ENCODE assay signal across 28 cellular contexts in the genomic region with DNA sequence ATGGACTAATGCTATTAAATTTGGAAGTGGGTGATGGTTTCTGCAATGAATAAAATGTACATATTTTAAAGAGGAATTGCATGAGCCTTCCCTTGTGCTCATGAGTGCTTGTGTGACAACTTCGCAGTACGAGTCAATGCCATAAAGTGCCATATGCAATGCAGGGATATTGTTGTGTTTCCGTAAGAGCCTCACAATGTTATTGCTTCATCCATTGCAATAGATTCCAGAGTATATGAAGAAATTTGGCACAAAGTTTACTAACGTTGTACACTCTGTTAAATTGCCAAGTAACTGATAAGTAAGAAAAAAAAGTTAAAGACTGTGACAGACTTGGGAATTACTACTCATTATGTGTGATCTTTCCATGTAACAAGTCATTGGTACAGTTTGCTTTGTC. TPM values are rescaled to one million over a fixed set of nuclear protein-coding genes. Genes with fewer than 3 reads are reported as not detected.
DNase-seq lines count a peak whose midpoint lies in the region; ATAC-seq and TF ChIP-seq lines count a peak whose summit lies in the region.
"Had no signal": no experiment of that assay in that cellular context is flagged by ENCODE, and none has a peak within 500 bp of the region (broad histone marks: within the 10 kb centered on the region; RNA-seq: fewer than 3 reads in every experiment).

No MANE protein-coding gene starts in this region.

- H3K36me3 ChIP-seq in GM23338 (ENCODE audit: insufficient read depth), result peaks cover 7% of the 10 kb centered on the region; the same call in 1 of the 2 replicates
- peaks cover 32% of the 10 kb centered on the region for H3K36me3 ChIP-seq in adipocyte (ENCODE audit: control insufficient read depth, insufficient read depth, low read length, severe bottlenecking)
- H3K36me3 ChIP-seq in neuronal stem cell (replicated peaks in 1 of 2; ENCODE audit: control insufficient read depth in 2 of 2, insufficient read depth in 2 of 2, low read length in 2 of 2), result peaks cover 2 to 50% of the 10 kb centered on the region in 2 donors

- no peak overlapping the region for H2AK5ac ChIP-seq in neuronal stem cell (ENCODE audit: low read depth, low read length)

- H3K18ac ChIP-seq in neuronal stem cell (ENCODE audit: low read length), result no peak overlapping the region

- H3K4me1 ChIP-seq in GM23338 (ENCODE audit: insufficient read depth) (no peaks in the 10 kb centered on the region), adipocyte (ENCODE audit: control insufficient read depth, insufficient read depth, low read length) (peaks cover 13% of the 10 kb centered on the region), neuronal stem cell (ENCODE audit: control insufficient read depth in 2 of 2, insufficient read depth in 1 of 2, low read depth in 1 of 2, low read length in 2 of 2) (no peaks in the 10 kb centered on the region)
- H3K4me1 ChIP-seq: gastrocnemius medialis, lower lobe of right lung, testis had no signal

- H3K36me3 Mint-ChIP-seq in GM23338 (ENCODE audit: low read depth), result peaks cover 21% of the 10 kb centered on the region; the same call in 2 of the 3 replicates

- H3K27me3 Mint-ChIP-seq in GM23338 (ENCODE audit: insufficient read depth, low read depth, poor library complexity), result no peaks in the 10 kb centered on the region
- H3K27me3 Mint-ChIP-seq: activated naive CD8-positive, alpha-beta T cell treated with anti-CD3 and anti-CD28 coated beads, Interleukin-2, amount 10 ng/mL, durations not matched to agents 7 days and 5 days; natural killer cell treated with Interleukin-12 subunit alpha and Interleukin-12 subunit beta and Interleukin-15 and Interleukin-18, amount 100 ng/mL, for 72 hours; stimulated activated naive CD8-positive, alpha-beta T cell treated with anti-CD3 and anti-CD28 coated beads, Interleukin-15, Interleukin-2, amounts not matched to agents 100 ng/mL and 50 ng/mL, for 24 hours had no signal

- H3K4ac ChIP-seq in neuronal stem cell (ENCODE audit: low read length), result no peak overlapping the region

- DNase-seq in GM23338 (ENCODE audit: low spot score) (no peak), adipocyte (ENCODE audit: low read depth) (peak; percentile 3), fibroblast of the aortic adventitia (ENCODE audit: low read depth) (peak; percentile 78), skeletal muscle cell (ENCODE audit: low read depth) (peak; percentile 43), neuronal stem cell (ENCODE audit: low spot score) (no peak)
- no peak for DNase-seq in activated T-cell treated with anti-CD3 and anti-CD28 coated beads, Interleukin-2, amount 50 U/mL, for 1 hour
- DNase-seq: ACHN; activated gamma-delta T cell treated with Interleukin-2 at 50 U/mL for 16 hours; activated naive CD8-positive, alpha-beta T cell treated with anti-CD3 and anti-CD28 coated beads, Interleukin-2, amount 10 ng/mL, durations not matched to agents 7 days and 5 days; activated T-cell treated with anti-CD3 and anti-CD28 coated beads, Interleukin-2, amount 50 U/mL, for 48 hours; CD8-positive, alpha-beta memory T cell; cortex of kidney; effector memory CD4-positive, alpha-beta T cell; gastrocnemius medialis; kidney glomerular epithelial cell; lower lobe of right lung; MV-4-11; NCI-H146; NCI-H2107; spleen; stimulated activated CD4-positive, alpha-beta T cell treated with anti-CD3 and anti-CD28 coated beads, Interleukin-2, amount 100 ng/mL, for 24 hours; stimulated activated CD8-positive, alpha-beta memory T cell treated with anti-CD3 and anti-CD28 coated beads, Interleukin-4, amount 100 ng/mL, for 48 hours; testis had no signal

- H3K4me3 ChIP-seq in GM23338 (no peak overlapping the region), adipocyte (ENCODE audit: low read length) (no peak overlapping the region), fibroblast of the aortic adventitia (ENCODE audit: low read depth, low read length) (no peak overlapping the region), skeletal muscle cell (ENCODE audit: low read depth, low read length) (no peak overlapping the region), neuronal stem cell (ENCODE audit: low read length in 2 of 2) (no peak overlapping the region)
- H3K4me3 ChIP-seq: gastrocnemius medialis, lower lobe of right lung, spleen, testis had no signal

- no peak overlapping the region for H2BK12ac ChIP-seq in neuronal stem cell (ENCODE audit: low read length)

- no peak overlapping the region for H4K91ac ChIP-seq in neuronal stem cell (ENCODE audit: low read depth, low read length, poor library complexity)

- H3K9me3 Mint-ChIP-seq in GM23338, result no peaks in the 10 kb centered on the region; the same call in 2 of the 3 replicates
- H3K9me3 Mint-ChIP-seq: CD8-positive, alpha-beta memory T cell; natural killer cell treated with Interleukin-12 subunit alpha and Interleukin-12 subunit beta and Interleukin-15 and Interleukin-18, amount 100 ng/mL, for 72 hours; stimulated activated naive CD8-positive, alpha-beta T cell treated with anti-CD3 and anti-CD28 coated beads, Interleukin-15, Interleukin-2, amounts not matched to agents 100 ng/mL and 50 ng/mL, for 24 hours had no signal

- TF ChIP-seq CTCF in GM23338 (conservative IDR thresholded peaks at IDR 0.05; ENCODE audit: low read depth in 2 of 2) (no peak), fibroblast of the aortic adventitia (IDR thresholded peaks at IDR 0.05; ENCODE audit: insufficient read depth, low read length) (no peak)

- no peak overlapping the region for H2BK15ac ChIP-seq in neuronal stem cell (ENCODE audit: low read length)

- ATAC-seq in GM23338, result no peak
- ATAC-seq in GM19324 (IDR thresholded peaks at IDR 0.05; ENCODE audit: low FRiP score, unreplicated experiment), result no peak
- ATAC-seq: gastrocnemius medialis; natural killer cell treated with Interleukin-12 subunit alpha and Interleukin-12 subunit beta and Interleukin-15 and Interleukin-18, amount 100 ng/mL, for 72 hours had no signal

- H4K20me1 ChIP-seq in GM23338 (replicated peaks; ENCODE audit: insufficient read depth), result no peaks in the 10 kb centered on the region

- H3K79me2 ChIP-seq in GM23338 (replicated peaks; ENCODE audit: insufficient read depth), result peaks cover 20% of the 10 kb centered on the region

- H3K4me3 Mint-ChIP-seq in GM23338, result no peak overlapping the region
- H3K4me3 Mint-ChIP-seq: activated naive CD8-positive, alpha-beta T cell treated with anti-CD3 and anti-CD28 coated beads, Interleukin-2, amount 10 ng/mL, durations not matched to agents 7 days and 5 days; CD8-positive, alpha-beta memory T cell; natural killer cell treated with Interleukin-12 subunit alpha and Interleukin-12 subunit beta and Interleukin-15 and Interleukin-18, amount 100 ng/mL, for 72 hours; stimulated activated naive CD8-positive, alpha-beta T cell treated with anti-CD3 and anti-CD28 coated beads, Interleukin-15, Interleukin-2, amounts not matched to agents 100 ng/mL and 50 ng/mL, for 24 hours had no signal

- no peaks in the 10 kb centered on the region for H3F3A ChIP-seq in GM23338 (replicated peaks; ENCODE audit: low read depth)

- H3K79me1 ChIP-seq in neuronal stem cell (ENCODE audit: low read depth, low read length), result no peaks in the 10 kb centered on the region

- no peak overlapping the region for H2BK5ac ChIP-seq in neuronal stem cell (ENCODE audit: low read length)

- no peaks in the 10 kb centered on the region for H3K27me3 ChIP-seq in GM23338 (ENCODE audit: insufficient read depth)
- H3K27me3 ChIP-seq in adipocyte (replicated peaks; ENCODE audit: control insufficient read depth, insufficient read depth, low read length), result no peaks in the 10 kb centered on the region
- no peaks in the 10 kb centered on the region for H3K27me3 ChIP-seq in neuronal stem cell (ENCODE audit: control insufficient read depth in 3 of 3, insufficient read depth in 3 of 3, low read depth in 1 of 3, low read length in 3 of 3)
- H3K27me3 ChIP-seq: gastrocnemius medialis, spleen, testis had no signal

- H3K27ac ChIP-seq in GM23338 (ENCODE audit: low read depth) (no peak overlapping the region), neuronal stem cell (replicated peaks; ENCODE audit: low read length) (no peak overlapping the region)
- H3K27ac ChIP-seq: epithelial cell of prostate, gastrocnemius medialis, KMS-11, lower lobe of right lung, spleen, testis had no signal

- H3K4me2 ChIP-seq in GM23338 (no peak overlapping the region), neuronal stem cell (ENCODE audit: insufficient read depth, low read length, poor library complexity, severe bottlenecking) (no peak overlapping the region)
- H3K4me2 ChIP-seq: KMS-11 had no signal

- peak overlapping the region; percentile 90; the same call in 1 of the 2 replicates for H3K27ac Mint-ChIP-seq in GM23338
- H3K27ac Mint-ChIP-seq: activated naive CD8-positive, alpha-beta T cell treated with anti-CD3 and anti-CD28 coated beads, Interleukin-2, amount 10 ng/mL, durations not matched to agents 7 days and 5 days; CD8-positive, alpha-beta memory T cell; natural killer cell treated with Interleukin-12 subunit alpha and Interleukin-12 subunit beta and Interleukin-15 and Interleukin-18, amount 100 ng/mL, for 72 hours; stimulated activated naive CD8-positive, alpha-beta T cell treated with anti-CD3 and anti-CD28 coated beads, Interleukin-15, Interleukin-2, amounts not matched to agents 100 ng/mL and 50 ng/mL, for 24 hours had no signal

- no peaks in the 10 kb centered on the region for H3K9me2 ChIP-seq in GM23338 (ENCODE audit: insufficient read depth)

- H3K23ac ChIP-seq in neuronal stem cell (ENCODE audit: low read depth, low read length, poor library complexity), result no peak overlapping the region

- no peak overlapping the region for H2AFZ ChIP-seq in GM23338
- H2AFZ ChIP-seq in neuronal stem cell (ENCODE audit: low read length), result no peak overlapping the region

- H3K14ac ChIP-seq in neuronal stem cell (ENCODE audit: low read length), result no peak overlapping the region

- H2BK120ac ChIP-seq in neuronal stem cell (ENCODE audit: low read depth, low read length), result no peak overlapping the region

- no peak overlapping the region for H3K9ac ChIP-seq in adipocyte (ENCODE audit: low read length)
- no peak overlapping the region for H3K9ac ChIP-seq in neuronal stem cell (ENCODE audit: low read depth, low read length, poor library complexity)
- H3K9ac ChIP-seq: KMS-11 had no signal

- no peaks in the 10 kb centered on the region for H3K4me1 Mint-ChIP-seq in GM23338
- H3K4me1 Mint-ChIP-seq: activated naive CD8-positive, alpha-beta T cell treated with anti-CD3 and anti-CD28 coated beads, Interleukin-2, amount 10 ng/mL, durations not matched to agents 7 days and 5 days; CD8-positive, alpha-beta memory T cell had no signal

- H4K8ac ChIP-seq in neuronal stem cell (ENCODE audit: low read depth, low read length), result no peak overlapping the region

- WGBS in neuronal stem cell (ENCODE audit: extremely low coverage in 2 of 2, insufficient read length in 2 of 2, insufficient replicate concordance in 1 of 2), 2 donors, result no CpG with 5 or more reads among the region's 4 CpGs

- H3K9me3 ChIP-seq in adipocyte (ENCODE audit: control insufficient read depth, low read length) (no peaks in the 10 kb centered on the region), neuronal stem cell (replicated peaks in 1 of 2; ENCODE audit: control insufficient read depth in 2 of 2, insufficient read depth in 1 of 2, low read depth in 1 of 2, low read length in 2 of 2) (no peaks in the 10 kb centered on the region)
- H3K9me3 ChIP-seq: gastrocnemius medialis, lower lobe of right lung, spleen, testis had no signal

RNA-seq across cellular contexts. Expression of gene BTG3, which starts 22.3 kb away (rescaled TPM):
- 20.4 and 24.0 TPM in 2 replicates for total RNA-seq in GM23338 (2014; rRNA removed; shearing (Covaris generic))
- 39.7 and 43.8 TPM in 2 replicates for polyA plus RNA-seq in GM23338 (2016; fragmentation: Nextera tagmentation; extraction: Ambion mirVana)
- total RNA-seq in fibroblast of the aortic adventitia (ENCODE audit: low replicate concordance), result 43.7 and 122 TPM in 2 replicates
- polyA plus RNA-seq in neuronal stem cell (2013, experiment 1 of 2), result 44.6 TPM
- polyA plus RNA-seq in neuronal stem cell (2013, experiment 2 of 2), result 45.1 TPM

Comparison
In these comparisons a context has a peak if more than half of its experiments do, and no peak if none do; other contexts are left out.
1. DNase-seq: peak in adipocyte (single experiment), fibroblast of the aortic adventitia (single experiment) and skeletal muscle cell (single experiment); none in GM23338 (single experiment), neuronal stem cell (single experiment) and activated T-cell treated with anti-CD3 and anti-CD28 coated beads, Interleukin-2, amount 50 U/mL, for 1 hour (single experiment).